In the genomic region with DNA sequence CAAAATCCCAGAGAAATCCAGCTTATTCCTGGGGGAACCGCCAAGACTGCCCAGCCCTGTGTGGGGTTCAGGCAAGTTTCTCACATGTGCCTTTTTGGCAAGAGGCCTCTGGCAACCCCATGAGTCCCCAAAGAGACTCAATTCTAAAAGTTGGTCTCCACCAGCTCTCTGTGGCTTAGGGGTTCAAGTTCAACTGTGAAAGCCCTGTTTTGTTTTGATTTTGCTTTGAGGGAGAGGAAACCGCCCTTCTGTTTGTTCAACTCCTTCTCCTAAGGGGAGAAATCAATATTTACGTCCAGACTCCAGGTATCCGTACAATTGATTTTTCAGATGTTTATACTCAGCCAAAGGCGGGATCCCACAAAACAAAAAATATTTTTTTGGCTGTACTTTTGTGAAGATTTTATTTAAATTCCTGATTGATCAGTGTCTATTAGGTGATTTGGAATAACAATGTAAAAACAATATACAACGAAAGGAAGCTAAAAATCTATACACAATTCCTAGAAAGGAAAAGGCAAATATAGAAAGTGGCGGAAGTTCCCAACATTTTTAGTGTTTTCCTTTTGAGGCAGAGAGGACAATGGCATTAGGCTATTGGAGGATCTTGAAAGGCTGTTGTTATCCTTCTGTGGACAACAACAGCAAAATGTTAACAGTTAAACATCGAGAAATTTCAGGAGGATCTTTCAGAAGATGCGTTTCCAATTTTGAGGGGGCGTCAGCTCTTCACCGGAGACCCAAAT, we compare ENCODE assay signal across 2 cellular contexts.
A peak's percentile ranks its signal among the peaks of the same experiment; 100 is the strongest.
TF ChIP-seq lines count a peak whose summit lies in the region.

No MANE protein-coding gene starts in this region.

TF ChIP-seq in IMR-90, 13 proteins besides CTCF, POLR2A, EP300 and RAD21:
- no peak for TF ChIP-seq BHLHE40 (IDR thresholded peaks at IDR 0.05; ENCODE audit: low read depth, low read length)
- TF ChIP-seq FOS (IDR thresholded peaks at IDR 0.05; ENCODE audit: low read depth, low read length), result no peak
- TF ChIP-seq NFE2L2 (IDR thresholded peaks at IDR 0.05; ENCODE audit: low read depth, low read length), result no peak
- TF ChIP-seq MAZ (IDR thresholded peaks at IDR 0.05; ENCODE audit: borderline replicate concordance, low read depth, low read length), result no peak
- TF ChIP-seq, protein P1, sequence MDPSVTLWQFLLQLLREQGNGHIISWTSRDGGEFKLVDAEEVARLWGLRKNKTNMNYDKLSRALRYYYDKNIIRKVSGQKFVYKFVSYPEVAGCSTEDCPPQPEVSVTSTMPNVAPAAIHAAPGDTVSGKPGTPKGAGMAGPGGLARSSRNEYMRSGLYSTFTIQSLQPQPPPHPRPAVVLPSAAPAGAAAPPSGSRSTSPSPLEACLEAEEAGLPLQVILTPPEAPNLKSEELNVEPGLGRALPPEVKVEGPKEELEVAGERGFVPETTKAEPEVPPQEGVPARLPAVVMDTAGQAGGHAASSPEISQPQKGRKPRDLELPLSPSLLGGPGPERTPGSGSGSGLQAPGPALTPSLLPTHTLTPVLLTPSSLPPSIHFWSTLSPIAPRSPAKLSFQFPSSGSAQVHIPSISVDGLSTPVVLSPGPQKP (IDR thresholded peaks at IDR 0.05; ENCODE audit: borderline replicate concordance, low read depth, low read length), result no peak
- no peak for TF ChIP-seq RCOR1 (IDR thresholded peaks at IDR 0.05; ENCODE audit: insufficient replicate concordance, low read length)
- no peak for TF ChIP-seq MXI1 (IDR thresholded peaks at IDR 0.05; ENCODE audit: borderline replicate concordance, low read depth, low read length)
- TF ChIP-seq RFX5 (IDR thresholded peaks at IDR 0.05; ENCODE audit: low read depth, low read length), result no peak
- TF ChIP-seq MAFK (IDR thresholded peaks at IDR 0.05; ENCODE audit: low read depth, low read length), result no peak
- TF ChIP-seq CEBPB (IDR thresholded peaks at IDR 0.05; ENCODE audit: low read depth, low read length), result no peak
- no peak for TF ChIP-seq CHD1 (IDR thresholded peaks at IDR 0.05; ENCODE audit: low read depth, low read length)
- TF ChIP-seq, protein P2, sequence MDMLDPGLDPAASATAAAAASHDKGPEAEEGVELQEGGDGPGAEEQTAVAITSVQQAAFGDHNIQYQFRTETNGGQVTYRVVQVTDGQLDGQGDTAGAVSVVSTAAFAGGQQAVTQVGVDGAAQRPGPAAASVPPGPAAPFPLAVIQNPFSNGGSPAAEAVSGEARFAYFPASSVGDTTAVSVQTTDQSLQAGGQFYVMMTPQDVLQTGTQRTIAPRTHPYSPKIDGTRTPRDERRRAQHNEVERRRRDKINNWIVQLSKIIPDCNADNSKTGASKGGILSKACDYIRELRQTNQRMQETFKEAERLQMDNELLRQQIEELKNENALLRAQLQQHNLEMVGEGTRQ (IDR thresholded peaks at IDR 0.05; ENCODE audit: low read depth, low read length), result no peak
- TF ChIP-seq SMC3 (IDR thresholded peaks at IDR 0.05; ENCODE audit: low read depth, low read length), result no peak

TF ChIP-seq in HepG2, 621 proteins besides CTCF, POLR2A, EP300 and RAD21 (continues in another document):
- 0 out of 2 replicates have a peak, but pooled peaks have one; percentile 18 for TF ChIP-seq DNMT3B (CRISPR knock-in tag; conservative IDR thresholded peaks at IDR 0.05)
- TF ChIP-seq, protein P3, sequence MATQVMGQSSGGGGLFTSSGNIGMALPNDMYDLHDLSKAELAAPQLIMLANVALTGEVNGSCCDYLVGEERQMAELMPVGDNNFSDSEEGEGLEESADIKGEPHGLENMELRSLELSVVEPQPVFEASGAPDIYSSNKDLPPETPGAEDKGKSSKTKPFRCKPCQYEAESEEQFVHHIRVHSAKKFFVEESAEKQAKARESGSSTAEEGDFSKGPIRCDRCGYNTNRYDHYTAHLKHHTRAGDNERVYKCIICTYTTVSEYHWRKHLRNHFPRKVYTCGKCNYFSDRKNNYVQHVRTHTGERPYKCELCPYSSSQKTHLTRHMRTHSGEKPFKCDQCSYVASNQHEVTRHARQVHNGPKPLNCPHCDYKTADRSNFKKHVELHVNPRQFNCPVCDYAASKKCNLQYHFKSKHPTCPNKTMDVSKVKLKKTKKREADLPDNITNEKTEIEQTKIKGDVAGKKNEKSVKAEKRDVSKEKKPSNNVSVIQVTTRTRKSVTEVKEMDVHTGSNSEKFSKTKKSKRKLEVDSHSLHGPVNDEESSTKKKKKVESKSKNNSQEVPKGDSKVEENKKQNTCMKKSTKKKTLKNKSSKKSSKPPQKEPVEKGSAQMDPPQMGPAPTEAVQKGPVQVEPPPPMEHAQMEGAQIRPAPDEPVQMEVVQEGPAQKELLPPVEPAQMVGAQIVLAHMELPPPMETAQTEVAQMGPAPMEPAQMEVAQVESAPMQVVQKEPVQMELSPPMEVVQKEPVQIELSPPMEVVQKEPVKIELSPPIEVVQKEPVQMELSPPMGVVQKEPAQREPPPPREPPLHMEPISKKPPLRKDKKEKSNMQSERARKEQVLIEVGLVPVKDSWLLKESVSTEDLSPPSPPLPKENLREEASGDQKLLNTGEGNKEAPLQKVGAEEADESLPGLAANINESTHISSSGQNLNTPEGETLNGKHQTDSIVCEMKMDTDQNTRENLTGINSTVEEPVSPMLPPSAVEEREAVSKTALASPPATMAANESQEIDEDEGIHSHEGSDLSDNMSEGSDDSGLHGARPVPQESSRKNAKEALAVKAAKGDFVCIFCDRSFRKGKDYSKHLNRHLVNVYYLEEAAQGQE (IDR thresholded peaks at IDR 0.05; ENCODE audit: borderline replicate concordance in 1 of 2, low read depth in 1 of 2, low read length in 2 of 2), result peak in 1 of 2 experiments; percentile 82; a peak in 2 of 4 replicates
- TF ChIP-seq PHF21A (CRISPR knock-in tag; IDR thresholded peaks at IDR 0.05), result peak; percentile 80
- TF ChIP-seq ELF4 (CRISPR knock-in tag; IDR thresholded peaks at IDR 0.05; ENCODE audit: borderline replicate concordance), result 0 out of 2 replicates have a peak, but pooled peaks have one; percentile 51
- 0 out of 2 replicates have a peak, but pooled peaks have one; percentile 35 for TF ChIP-seq SP140L (CRISPR knock-in tag; IDR thresholded peaks at IDR 0.05; ENCODE audit: borderline replicate concordance)
- TF ChIP-seq, protein P4, sequence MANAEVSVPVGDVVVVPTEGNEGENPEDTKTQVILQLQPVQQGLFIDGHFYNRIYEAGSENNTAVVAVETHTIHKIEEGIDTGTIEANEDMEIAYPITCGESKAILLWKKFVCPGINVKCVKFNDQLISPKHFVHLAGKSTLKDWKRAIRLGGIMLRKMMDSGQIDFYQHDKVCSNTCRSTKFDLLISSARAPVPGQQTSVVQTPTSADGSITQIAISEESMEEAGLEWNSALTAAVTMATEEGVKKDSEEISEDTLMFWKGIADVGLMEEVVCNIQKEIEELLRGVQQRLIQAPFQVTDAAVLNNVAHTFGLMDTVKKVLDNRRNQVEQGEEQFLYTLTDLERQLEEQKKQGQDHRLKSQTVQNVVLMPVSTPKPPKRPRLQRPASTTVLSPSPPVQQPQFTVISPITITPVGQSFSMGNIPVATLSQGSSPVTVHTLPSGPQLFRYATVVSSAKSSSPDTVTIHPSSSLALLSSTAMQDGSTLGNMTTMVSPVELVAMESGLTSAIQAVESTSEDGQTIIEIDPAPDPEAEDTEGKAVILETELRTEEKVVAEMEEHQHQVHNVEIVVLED (CRISPR knock-in tag; IDR thresholded peaks at IDR 0.05; ENCODE audit: borderline replicate concordance), result peak; percentile 24; the same call in 1 of the 2 replicates
- TF ChIP-seq ZNF34 (CRISPR knock-in tag; IDR thresholded peaks at IDR 0.05; ENCODE audit: borderline replicate concordance), result no peak
- peak; percentile 66; the same call in 1 of the 2 replicates for TF ChIP-seq RXRA (CRISPR knock-in tag; IDR thresholded peaks at IDR 0.05)
- TF ChIP-seq NR2F1 (CRISPR knock-in tag; IDR thresholded peaks at IDR 0.05), result peak; percentile 31 to 63; a peak in 3 of 4 replicates
- TF ChIP-seq ZNF124 (CRISPR knock-in tag; IDR thresholded peaks at IDR 0.05), result 0 out of 2 replicates have a peak, but pooled peaks have one; percentile 2
- peak; percentile 84; the same call in 1 of the 2 replicates for TF ChIP-seq GATAD2A (CRISPR knock-in tag; IDR thresholded peaks at IDR 0.05)
- no peak for TF ChIP-seq ZNF3 (CRISPR knock-in tag; IDR thresholded peaks at IDR 0.05)
- TF ChIP-seq PHF5A (CRISPR knock-in tag; IDR thresholded peaks at IDR 0.05; ENCODE audit: low read depth, unreplicated experiment), result no peak
- TF ChIP-seq, protein P5, sequence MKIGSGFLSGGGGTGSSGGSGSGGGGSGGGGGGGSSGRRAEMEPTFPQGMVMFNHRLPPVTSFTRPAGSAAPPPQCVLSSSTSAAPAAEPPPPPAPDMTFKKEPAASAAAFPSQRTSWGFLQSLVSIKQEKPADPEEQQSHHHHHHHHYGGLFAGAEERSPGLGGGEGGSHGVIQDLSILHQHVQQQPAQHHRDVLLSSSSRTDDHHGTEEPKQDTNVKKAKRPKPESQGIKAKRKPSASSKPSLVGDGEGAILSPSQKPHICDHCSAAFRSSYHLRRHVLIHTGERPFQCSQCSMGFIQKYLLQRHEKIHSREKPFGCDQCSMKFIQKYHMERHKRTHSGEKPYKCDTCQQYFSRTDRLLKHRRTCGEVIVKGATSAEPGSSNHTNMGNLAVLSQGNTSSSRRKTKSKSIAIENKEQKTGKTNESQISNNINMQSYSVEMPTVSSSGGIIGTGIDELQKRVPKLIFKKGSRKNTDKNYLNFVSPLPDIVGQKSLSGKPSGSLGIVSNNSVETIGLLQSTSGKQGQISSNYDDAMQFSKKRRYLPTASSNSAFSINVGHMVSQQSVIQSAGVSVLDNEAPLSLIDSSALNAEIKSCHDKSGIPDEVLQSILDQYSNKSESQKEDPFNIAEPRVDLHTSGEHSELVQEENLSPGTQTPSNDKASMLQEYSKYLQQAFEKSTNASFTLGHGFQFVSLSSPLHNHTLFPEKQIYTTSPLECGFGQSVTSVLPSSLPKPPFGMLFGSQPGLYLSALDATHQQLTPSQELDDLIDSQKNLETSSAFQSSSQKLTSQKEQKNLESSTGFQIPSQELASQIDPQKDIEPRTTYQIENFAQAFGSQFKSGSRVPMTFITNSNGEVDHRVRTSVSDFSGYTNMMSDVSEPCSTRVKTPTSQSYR (CRISPR knock-in tag; IDR thresholded peaks at IDR 0.05; ENCODE audit: borderline replicate concordance), result no peak; the same call in 1 of the 2 replicates
- no peak for TF ChIP-seq SOX6 (IDR thresholded peaks at IDR 0.05)
- peak; percentile 92 for TF ChIP-seq SOX6 (CRISPR knock-in tag; IDR thresholded peaks at IDR 0.05)
- TF ChIP-seq HNF4G (IDR thresholded peaks at IDR 0.05; ENCODE audit: borderline replicate concordance, low read depth, low read length), result peak; percentile 27; the same call in 1 of the 2 replicates
- TF ChIP-seq HNF4G (CRISPR knock-in tag; IDR thresholded peaks at IDR 0.05; ENCODE audit: borderline replicate concordance, low read depth), result no peak
- TF ChIP-seq, protein P6, sequence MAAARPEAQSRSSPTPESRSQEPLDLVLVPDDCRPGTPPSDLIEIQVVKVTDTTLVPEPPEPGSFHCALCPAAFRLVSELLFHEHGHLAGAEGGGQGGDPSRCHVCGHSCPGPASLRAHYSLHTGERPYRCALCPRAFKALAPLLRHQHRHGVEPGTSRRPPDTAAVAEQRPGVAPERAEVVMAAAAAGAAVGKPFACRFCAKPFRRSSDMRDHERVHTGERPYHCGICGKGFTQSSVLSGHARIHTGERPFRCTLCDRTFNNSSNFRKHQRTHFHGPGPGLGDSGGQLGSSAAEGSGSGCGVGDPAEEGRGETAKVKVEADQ (CRISPR knock-in tag; IDR thresholded peaks at IDR 0.05; ENCODE audit: borderline replicate concordance), result no peak
- TF ChIP-seq HNF4A (CRISPR knock-in tag; IDR thresholded peaks at IDR 0.05), result 0 out of 2 replicates have a peak, but pooled peaks have one; percentile 28
- peak; percentile 100 for TF ChIP-seq TBL1XR1 (IDR thresholded peaks at IDR 0.05; ENCODE audit: borderline replicate concordance, low read length, partially characterized antibody)
- no peak for TF ChIP-seq MAZ (IDR thresholded peaks at IDR 0.05; ENCODE audit: borderline replicate concordance, low read depth, low read length)
- TF ChIP-seq MAZ (CRISPR knock-in tag; IDR thresholded peaks at IDR 0.05; ENCODE audit: low read depth), result 0 out of 2 replicates have a peak, but pooled peaks have one; percentile 16
- TF ChIP-seq, protein P7, sequence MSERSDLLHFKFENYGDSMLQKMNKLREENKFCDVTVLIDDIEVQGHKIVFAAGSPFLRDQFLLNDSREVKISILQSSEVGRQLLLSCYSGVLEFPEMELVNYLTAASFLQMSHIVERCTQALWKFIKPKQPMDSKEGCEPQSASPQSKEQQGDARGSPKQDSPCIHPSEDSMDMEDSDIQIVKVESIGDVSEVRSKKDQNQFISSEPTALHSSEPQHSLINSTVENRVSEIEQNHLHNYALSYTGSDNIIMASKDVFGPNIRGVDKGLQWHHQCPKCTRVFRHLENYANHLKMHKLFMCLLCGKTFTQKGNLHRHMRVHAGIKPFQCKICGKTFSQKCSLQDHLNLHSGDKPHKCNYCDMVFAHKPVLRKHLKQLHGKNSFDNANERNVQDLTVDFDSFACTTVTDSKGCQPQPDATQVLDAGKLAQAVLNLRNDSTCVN (CRISPR knock-in tag; IDR thresholded peaks at IDR 0.05; ENCODE audit: borderline replicate concordance), result no peak
- peak; percentile 90 for TF ChIP-seq FOXA3 (CRISPR knock-in tag; IDR thresholded peaks at IDR 0.05)
- TF ChIP-seq SAP130 (CRISPR knock-in tag; IDR thresholded peaks at IDR 0.05; ENCODE audit: low read depth), result peak; percentile 75
- peak; percentile 33; the same call in 1 of the 2 replicates for TF ChIP-seq MIXL1 (CRISPR knock-in tag; IDR thresholded peaks at IDR 0.05)
- 0 out of 2 replicates have a peak, but pooled peaks have one; percentile 23 for TF ChIP-seq ZNF430 (CRISPR knock-in tag; IDR thresholded peaks at IDR 0.05)
- TF ChIP-seq SOX13 (IDR thresholded peaks at IDR 0.05), result peak; percentile 41; the same call in 1 of the 2 replicates
- peak in 1 of 2 experiments; percentile 87; a peak in 2 of 4 replicates for TF ChIP-seq SOX13 (CRISPR knock-in tag; conservative IDR thresholded peaks at IDR 0.05 in 1 of 2, IDR thresholded peaks at IDR 0.05 in 1 of 2)
- peak; percentile 97 for TF ChIP-seq NFIC (IDR thresholded peaks at IDR 0.05; ENCODE audit: low read length)
- TF ChIP-seq RFXAP (CRISPR knock-in tag; IDR thresholded peaks at IDR 0.05; ENCODE audit: borderline replicate concordance), result 0 out of 2 replicates have a peak, but pooled peaks have one; percentile 13
- peak; percentile 47; the same call in 1 of the 2 replicates for TF ChIP-seq FOXA1 (IDR thresholded peaks at IDR 0.05)
- TF ChIP-seq FOXA1 (CRISPR knock-in tag; IDR thresholded peaks at IDR 0.05), result peak; percentile 64
- TF ChIP-seq, protein P8, sequence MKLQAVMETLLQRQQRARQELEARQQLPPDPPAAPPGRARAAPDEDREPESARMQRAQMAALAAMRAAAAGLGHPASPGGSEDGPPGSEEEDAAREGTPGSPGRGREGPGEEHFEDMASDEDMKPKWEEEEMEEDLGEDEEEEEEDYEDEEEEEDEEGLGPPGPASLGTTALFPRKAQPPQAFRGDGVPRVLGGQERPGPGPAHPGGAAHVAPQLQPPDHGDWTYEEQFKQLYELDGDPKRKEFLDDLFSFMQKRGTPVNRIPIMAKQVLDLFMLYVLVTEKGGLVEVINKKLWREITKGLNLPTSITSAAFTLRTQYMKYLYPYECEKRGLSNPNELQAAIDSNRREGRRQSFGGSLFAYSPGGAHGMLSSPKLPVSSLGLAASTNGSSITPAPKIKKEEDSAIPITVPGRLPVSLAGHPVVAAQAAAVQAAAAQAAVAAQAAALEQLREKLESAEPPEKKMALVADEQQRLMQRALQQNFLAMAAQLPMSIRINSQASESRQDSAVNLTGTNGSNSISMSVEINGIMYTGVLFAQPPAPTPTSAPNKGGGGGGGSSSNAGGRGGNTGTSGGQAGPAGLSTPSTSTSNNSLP (IDR thresholded peaks at IDR 0.05; ENCODE audit: low read depth, low read length), result 0 out of 2 replicates have a peak, but pooled peaks have one; percentile 61
